18 cellular contexts compared by ENCODE assay signal in the genomic region with DNA sequence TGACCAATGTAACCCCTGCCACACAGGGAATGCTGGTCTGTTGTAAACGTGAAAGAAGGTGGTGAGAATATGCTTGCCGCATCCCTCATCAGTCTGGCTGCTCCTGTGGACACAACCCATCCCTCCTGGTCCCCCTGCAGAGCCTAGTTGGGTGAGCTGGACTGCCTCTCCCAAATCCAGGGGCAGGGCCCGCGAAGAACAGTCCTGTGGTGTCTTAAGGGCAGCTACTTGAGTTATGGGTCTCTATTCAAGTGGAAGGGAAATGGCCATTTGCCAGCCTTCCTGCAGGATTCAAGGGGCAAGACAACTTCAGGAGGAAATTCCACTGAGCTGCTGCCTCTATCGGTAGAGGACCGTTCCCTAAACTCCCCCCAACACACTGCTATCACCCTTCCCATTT.
A peak's percentile ranks its signal among the peaks of the same experiment; 100 is the strongest.
DNase-seq lines count a peak whose midpoint lies in the region; ATAC-seq and TF ChIP-seq lines count a peak whose summit lies in the region.
"Had no signal": no experiment of that assay in that cellular context is flagged by ENCODE, and none has a peak within 500 bp of the region (broad histone marks: within the 10 kb centered on the region; RNA-seq: fewer than 3 reads in every experiment).

No MANE protein-coding gene starts in this region.

- H3K9me2 ChIP-seq in MM.1S (replicated peaks; ENCODE audit: insufficient read depth, low read length): no peaks in the 10 kb centered on the region

- no peaks in the 10 kb centered on the region for H3K27me3 Mint-ChIP-seq in central memory CD8-positive, alpha-beta T cell
- no peaks in the 10 kb centered on the region for H3K27me3 Mint-ChIP-seq in stimulated activated memory B cell treated with anti-CD40 and anti-IgM and Interleukin-4, amounts not matched to agents 10 μg/mL and 1 μg/mL and 100 μg/mL, for 72 hours
- H3K27me3 Mint-ChIP-seq in Calu3 (ENCODE audit: unreplicated experiment): peaks cover 31% of the 10 kb centered on the region
- H3K27me3 Mint-ChIP-seq: CD4-positive, alpha-beta memory T cell had no signal

- no peaks in the 10 kb centered on the region for H3K9me3 ChIP-seq in left ventricle myocardium inferior (replicated peaks)
- no peaks in the 10 kb centered on the region for H3K9me3 ChIP-seq in MM.1S (replicated peaks; ENCODE audit: insufficient read depth, low read length)
- no peaks in the 10 kb centered on the region for H3K9me3 ChIP-seq in breast epithelium
- H3K9me3 ChIP-seq: BE2C had no signal

- no peaks in the 10 kb centered on the region for H3K27me3 ChIP-seq in left ventricle myocardium inferior (ENCODE audit: low read depth)
- no peaks in the 10 kb centered on the region for H3K27me3 ChIP-seq in MM.1S (replicated peaks; ENCODE audit: insufficient read depth, low read length)
- no peaks in the 10 kb centered on the region for H3K27me3 ChIP-seq in breast epithelium
- H3K27me3 ChIP-seq: BE2C had no signal

- peaks cover 87% of the 10 kb centered on the region for H3K79me2 ChIP-seq in MM.1S (ENCODE audit: low read length)

- peak overlapping the region; percentile 51 for H3K4me3 Mint-ChIP-seq in central memory CD8-positive, alpha-beta T cell
- H3K4me3 Mint-ChIP-seq in stimulated activated memory B cell treated with anti-CD40 and anti-IgM and Interleukin-4, amounts not matched to agents 10 μg/mL and 1 μg/mL and 100 μg/mL, for 72 hours: no peak overlapping the region
- no peak overlapping the region for H3K4me3 Mint-ChIP-seq in Calu3 (ENCODE audit: low read depth, unreplicated experiment)
- H3K4me3 Mint-ChIP-seq: CD4-positive, alpha-beta memory T cell had no signal

- H3K9me3 Mint-ChIP-seq in central memory CD8-positive, alpha-beta T cell: no peaks in the 10 kb centered on the region
- no peaks in the 10 kb centered on the region for H3K9me3 Mint-ChIP-seq in stimulated activated memory B cell treated with anti-CD40 and anti-IgM and Interleukin-4, amounts not matched to agents 10 μg/mL and 1 μg/mL and 100 μg/mL, for 72 hours
- no peaks in the 10 kb centered on the region for H3K9me3 Mint-ChIP-seq in Calu3 (ENCODE audit: low read depth, unreplicated experiment)
- H3K9me3 Mint-ChIP-seq: CD4-positive, alpha-beta memory T cell had no signal

- BruUV-seq in Calu3 (replicated peaks; lab: Mats Ljungman, UMichigan): no TSS peak

- no peak overlapping the region for H3K4me2 ChIP-seq in MM.1S (ENCODE audit: low read depth, low read length)

- no peak overlapping the region for H3K27ac Mint-ChIP-seq in central memory CD8-positive, alpha-beta T cell (ENCODE audit: low read depth)
- peak overlapping the region; percentile 38 for H3K27ac Mint-ChIP-seq in stimulated activated memory B cell treated with anti-CD40 and anti-IgM and Interleukin-4, amounts not matched to agents 10 μg/mL and 1 μg/mL and 100 μg/mL, for 72 hours
- H3K27ac Mint-ChIP-seq in Calu3 (ENCODE audit: unreplicated experiment): no peak overlapping the region

- ATAC-seq in central memory CD8-positive, alpha-beta T cell (replicated peaks; ENCODE audit: extremely low read depth, poor library complexity, severe bottlenecking): no peak
- ATAC-seq in stimulated activated memory B cell treated with anti-CD40 and anti-IgM and Interleukin-4, amounts not matched to agents 10 μg/mL and 1 μg/mL and 100 μg/mL, for 72 hours: no peak

- H3K4me3 ChIP-seq in left ventricle myocardium inferior: no peak overlapping the region
- no peak overlapping the region for H3K4me3 ChIP-seq in MM.1S (ENCODE audit: low read length)
- no peak overlapping the region for H3K4me3 ChIP-seq in breast epithelium

- intact Hi-C loops in left ventricle myocardium inferior (cut with micrococcal nuclease): no loop called here
- intact Hi-C loops in cardiac septum (cut with DNase I): loop anchor here (1.0 kb wide), 1 partner anchor 43 kb away; no protein-coding TSS in a partner anchor
- intact Hi-C loops in posterior vena cava (cut with DNase I): loop anchor here in 1 of 2 donors (10.0 kb wide), 1 partner anchor 70 kb away; no protein-coding TSS in a partner anchor
- intact Hi-C loops in breast epithelium (cut with DNase I; ENCODE audit: low total_unique reads): no loop called here
- intact Hi-C loops in Calu3 (cut with micrococcal nuclease; ENCODE audit: unreplicated experiment): no loop called here

- H3F3A ChIP-seq in MM.1S (ENCODE audit: insufficient read depth, low read length): peaks cover 4% of the 10 kb centered on the region; the same call in 1 of the 2 replicates

- no peak overlapping the region for H3K9ac ChIP-seq in MM.1S (ENCODE audit: low read length)

- no peak overlapping the region for H2AFZ ChIP-seq in MM.1S (ENCODE audit: low read length)

- peaks cover 5% of the 10 kb centered on the region; the same call in 1 of the 2 replicates for H4K20me1 ChIP-seq in MM.1S (ENCODE audit: insufficient read depth, low read length)

- H3K4me1 Mint-ChIP-seq in central memory CD8-positive, alpha-beta T cell: peaks cover 78% of the 10 kb centered on the region
- H3K4me1 Mint-ChIP-seq in stimulated activated memory B cell treated with anti-CD40 and anti-IgM and Interleukin-4, amounts not matched to agents 10 μg/mL and 1 μg/mL and 100 μg/mL, for 72 hours: peaks cover 68% of the 10 kb centered on the region
- H3K4me1 Mint-ChIP-seq in Calu3 (ENCODE audit: low read depth, unreplicated experiment): no peaks in the 10 kb centered on the region

- CTCF ChIA-PET in Calu3 (lab: Charles Lee): no interaction called here

- no peak for TF ChIP-seq CTCF in left ventricle myocardium inferior (IDR thresholded peaks at IDR 0.05; ENCODE audit: borderline replicate concordance)
- TF ChIP-seq CTCF in MM.1S (IDR thresholded peaks at IDR 0.05; ENCODE audit: low read length): no peak
- TF ChIP-seq CTCF in breast epithelium (IDR thresholded peaks at IDR 0.05): no peak
- TF ChIP-seq CTCF in Calu3 (IDR thresholded peaks at IDR 0.05; ENCODE audit: unreplicated experiment): no peak

- peaks cover 56% of the 10 kb centered on the region for H3K4me1 ChIP-seq in left ventricle myocardium inferior
- peaks cover 11% of the 10 kb centered on the region for H3K4me1 ChIP-seq in MM.1S (ENCODE audit: low read length)
- no peaks in the 10 kb centered on the region for H3K4me1 ChIP-seq in breast epithelium
- H3K4me1 ChIP-seq: BE2C had no signal

- TF ChIP-seq POLR2A in breast epithelium (IDR thresholded peaks at IDR 0.05): no peak

- DNase-seq in left ventricle myocardium inferior: no peak
- DNase-seq in cardiac septum (ENCODE audit: low spot score): no peak
- no peak for DNase-seq in MM.1S
- DNase-seq in central memory CD8-positive, alpha-beta T cell (ENCODE audit: low spot score in 2 of 2): no peak
- no peak for DNase-seq in posterior vena cava (ENCODE audit: low spot score)
- no peak for DNase-seq in breast epithelium (ENCODE audit: low spot score in 2 of 2)
- DNase-seq in Calu3: no peak
- DNase-seq: BE2C; CD4-positive, alpha-beta memory T cell; EL; Karpas-422; NCI-H1417; NCI-H1930; NCI-H2227 treated with DMSO at 0.1 percent for 48 hours; NCI-H69; NK-92 treated with Interleukin-12 subunit alpha and Interleukin-12 subunit beta, amount 100 ng/mL, for 24 hours had no signal

- H3K36me3 ChIP-seq in left ventricle myocardium inferior: no peaks in the 10 kb centered on the region
- H3K36me3 ChIP-seq in MM.1S (replicated peaks; ENCODE audit: insufficient read depth, low read length): no peaks in the 10 kb centered on the region; the same call in 1 of the 2 replicates
- H3K36me3 ChIP-seq in breast epithelium: no peaks in the 10 kb centered on the region
- H3K36me3 ChIP-seq: BE2C had no signal

- peaks cover 26% of the 10 kb centered on the region for H3K36me3 Mint-ChIP-seq in central memory CD8-positive, alpha-beta T cell (ENCODE audit: insufficient read depth)
- peaks cover 21% of the 10 kb centered on the region for H3K36me3 Mint-ChIP-seq in stimulated activated memory B cell treated with anti-CD40 and anti-IgM and Interleukin-4, amounts not matched to agents 10 μg/mL and 1 μg/mL and 100 μg/mL, for 72 hours
- H3K36me3 Mint-ChIP-seq in Calu3 (ENCODE audit: insufficient read depth, unreplicated experiment): peaks cover 3% of the 10 kb centered on the region

- peak overlapping the region; percentile 20 for H3K27ac ChIP-seq in left ventricle myocardium inferior (replicated peaks)
- H3K27ac ChIP-seq in MM.1S (ENCODE audit: low read length): peak overlapping the region; percentile 39; the same call in 1 of the 2 replicates
- no peak overlapping the region for H3K27ac ChIP-seq in breast epithelium
- H3K27ac ChIP-seq: RWPE1 had no signal

Comparison
In these comparisons a context has a peak if more than half of its experiments do, and no peak if none do; other contexts are left out.
1. H3K27ac ChIP-seq: peak in left ventricle myocardium inferior (single experiment) and MM.1S (single experiment); none in breast epithelium (0 of 2).